In the genomic region with DNA sequence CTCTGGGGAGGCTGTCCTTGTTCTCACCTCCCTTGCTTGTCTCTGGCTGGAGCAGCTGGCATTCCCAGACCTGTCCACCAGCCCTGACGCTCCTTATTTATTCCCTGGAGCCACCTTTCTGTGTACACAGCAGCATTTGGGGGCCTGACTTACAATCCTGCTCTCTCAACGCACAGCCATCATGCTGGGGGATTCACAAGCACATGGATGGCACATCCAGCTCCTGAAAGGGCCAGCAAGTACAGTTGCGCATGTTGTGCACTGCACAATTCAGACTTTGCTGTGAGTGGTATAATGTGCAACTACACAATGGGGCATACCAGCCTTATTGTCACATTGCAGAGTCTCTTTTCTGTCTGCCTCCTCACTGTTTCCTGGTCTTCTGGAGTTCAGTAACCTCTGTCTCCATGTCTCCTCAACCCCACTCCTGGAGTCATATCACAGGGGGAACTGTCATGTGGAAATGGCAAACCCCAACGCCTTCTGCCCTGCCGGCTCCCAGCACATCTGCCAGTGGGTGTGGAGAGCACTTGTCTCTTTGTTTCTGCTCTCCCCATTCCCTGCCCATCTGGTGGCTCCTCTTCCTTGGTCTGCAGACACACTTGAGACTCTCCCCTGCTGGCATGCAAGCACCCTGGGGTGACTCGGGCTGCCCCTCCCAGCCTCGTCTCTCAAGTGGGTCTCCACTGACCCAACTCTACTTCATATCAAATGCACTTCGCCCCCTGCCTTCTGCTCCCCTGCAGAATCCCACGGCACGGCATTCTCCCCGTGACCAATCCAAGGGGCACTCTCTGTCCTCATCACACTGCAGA, we compare ENCODE assay signal across 24 cellular contexts. TPM values are rescaled to one million over a fixed set of nuclear protein-coding genes. Genes with fewer than 3 reads are reported as not detected.
DNase-seq lines count a peak whose midpoint lies in the region; ATAC-seq and TF ChIP-seq lines count a peak whose summit lies in the region.
"Had no signal": no experiment of that assay in that cellular context is flagged by ENCODE, and none has a peak within 500 bp of the region (broad histone marks: within the 10 kb centered on the region; RNA-seq: fewer than 3 reads in every experiment).

No MANE protein-coding gene starts in this region.

- no peak overlapping the region for H3K4me3 ChIP-seq in right atrium auricular region
- no peak overlapping the region for H3K4me3 ChIP-seq in upper lobe of right lung
- H3K4me3 ChIP-seq: ascending aorta, left lung, SJSA1, testis had no signal

- H3K27me3 ChIP-seq in right atrium auricular region (no peaks in the 10 kb centered on the region), upper lobe of right lung (no peaks in the 10 kb centered on the region)
- H3K27me3 ChIP-seq: ascending aorta, left lung, SJSA1, testis had no signal

- no peaks in the 10 kb centered on the region for H3K9me3 ChIP-seq in right atrium auricular region
- no peaks in the 10 kb centered on the region for H3K9me3 ChIP-seq in upper lobe of right lung
- H3K9me3 ChIP-seq: ascending aorta, left lung, SJSA1, testis had no signal

- intact Hi-C loops in cardiac septum (cut with DNase I) = no loop called here
- intact Hi-C loops in upper lobe of right lung (cut with DNase I) = no loop called here

- H3K4me1 ChIP-seq in right atrium auricular region = no peaks in the 10 kb centered on the region
- H3K4me1 ChIP-seq in upper lobe of right lung = no peaks in the 10 kb centered on the region
- H3K4me1 ChIP-seq: ascending aorta, left lung, testis had no signal

- DNase-seq in cardiac septum (ENCODE audit: low spot score) (peak; percentile 73), right atrium auricular region (ENCODE audit: low spot score) (no peak), NCI-H345 treated with DMSO at 0.1 percent for 48 hours (lab: John Stamatoyannopoulos, UW; ENCODE audit: unreplicated experiment) (peak; percentile 80), islet precursor cell (peak; percentile 32), upper lobe of right lung (peak; percentile 51), left lobe of liver (ENCODE audit: low spot score) (no peak)
- no peak for DNase-seq in activated CD4-positive, CD25-positive, alpha-beta regulatory T cell (lab: John Stamatoyannopoulos, UW)
- DNase-seq: activated CD4-positive, alpha-beta T cell treated with anti-CD3 and anti-CD28 coated beads, Interleukin-2, amount 10 ng/mL, durations not matched to agents 24 days and 14 days; cerebellar nuclear complex; KBM-7; MM.1S; naive thymus-derived CD8-positive, alpha-beta T cell; NCI-H2081; small intestine; stimulated activated CD4-positive, alpha-beta T cell treated with anti-CD3 and anti-CD28 coated beads, Interleukin-4, amount 100 ng/mL, for 1 hour; stimulated activated naive CD4-positive, alpha-beta T cell; testis had no signal

- H3K27ac ChIP-seq in right atrium auricular region (no peak overlapping the region), upper lobe of right lung (no peak overlapping the region)
- H3K27ac ChIP-seq: ascending aorta, left lung, SJSA1, testis had no signal

- no peaks in the 10 kb centered on the region for H3K36me3 ChIP-seq in right atrium auricular region
- no peaks in the 10 kb centered on the region for H3K36me3 ChIP-seq in upper lobe of right lung
- H3K36me3 ChIP-seq: ascending aorta, left lung, SJSA1 had no signal

- ATAC-seq in upper lobe of right lung = no peak
- no peak for ATAC-seq in left lobe of liver
- no peak for ATAC-seq in HG02623 (IDR thresholded peaks at IDR 0.05; ENCODE audit: unreplicated experiment)
- ATAC-seq: left lung; naive thymus-derived CD8-positive, alpha-beta T cell; Panc1 had no signal

- TF ChIP-seq CTCF in right atrium auricular region (IDR thresholded peaks at IDR 0.05) = no peak
- TF ChIP-seq CTCF in upper lobe of right lung (IDR thresholded peaks at IDR 0.05) = no peak

RNA-seq across cellular contexts. Expression of a gene that starts 41.2 kb away (rescaled TPM):
- 25.4 TPM for total RNA-seq in cardiac septum
- total RNA-seq in right atrium auricular region = 1 to 10 TPM; 6.5 to 9.5 TPM
- total RNA-seq in upper lobe of right lung = 15.6 TPM
- total RNA-seq in left lobe of liver = 26.7 TPM
- total RNA-seq: activated CD4-positive, alpha-beta T cell treated with anti-CD3 and anti-CD28 coated beads, Interleukin-2, amount 10 ng/mL, durations not matched to agents 24 days and 14 days; naive thymus-derived CD8-positive, alpha-beta T cell had no signal

RNA-seq across cellular contexts. Expression of a gene that starts 58.0 kb away (rescaled TPM):
- total RNA-seq in cardiac septum (1.2 TPM), right atrium auricular region (not detected), upper lobe of right lung (not detected), left lobe of liver (1.3 TPM)
- total RNA-seq: activated CD4-positive, alpha-beta T cell treated with anti-CD3 and anti-CD28 coated beads, Interleukin-2, amount 10 ng/mL, durations not matched to agents 24 days and 14 days; epithelial cell of proximal tubule; fibroblast of villous mesenchyme; naive thymus-derived CD8-positive, alpha-beta T cell; SJSA1 had no signal

Comparison
In these comparisons a context has a peak if more than half of its experiments do, and no peak if none do; other contexts are left out.
1. DNase-seq: peak in cardiac septum (single experiment), NCI-H345 treated with DMSO at 0.1 percent for 48 hours (single experiment), islet precursor cell (single experiment) and upper lobe of right lung (single experiment); none in right atrium auricular region (single experiment), left lobe of liver (single experiment) and activated CD4-positive, CD25-positive, alpha-beta regulatory T cell (0 of 4).